ENCODE assay signal across 16 cellular contexts in genomic region chr10:77189056-77189455, GRCh38.
A peak's percentile ranks its signal among the peaks of the same experiment; 100 is the strongest.
DNase-seq lines count a peak whose midpoint lies in the region; ATAC-seq and TF ChIP-seq lines count a peak whose summit lies in the region.
"Had no signal": no experiment of that assay in that cellular context is flagged by ENCODE, and none has a peak within 500 bp of the region (broad histone marks: within the 10 kb centered on the region; RNA-seq: fewer than 3 reads in every experiment).

No MANE protein-coding gene starts in this region.

- H3K79me1 ChIP-seq in IMR-90 (ENCODE audit: low read depth in 1 of 2, low read length in 2 of 2) = no peaks in the 10 kb centered on the region

- no peaks in the 10 kb centered on the region for H4K20me1 ChIP-seq in IMR-90 (ENCODE audit: insufficient read depth, low read length)

- in situ Hi-C loops in IMR-90 (cut with MboI; ENCODE audit: low sequenced_read_pairs) = no loop called here

- H3K36me3 ChIP-seq in IMR-90 (ENCODE audit: control insufficient read depth, insufficient read depth, low read length) (no peaks in the 10 kb centered on the region), WERI-Rb-1 (no peaks in the 10 kb centered on the region), sigmoid colon (no peaks in the 10 kb centered on the region)

- H2AK5ac ChIP-seq in IMR-90 (ENCODE audit: low read depth, low read length) = no peak overlapping the region

- DNase-seq in D341Med (ENCODE audit: low spot score) (peak; percentile 70), IMR-90 (no peak), WERI-Rb-1 (peak; percentile 78), sigmoid colon (no peak)
- no peak for DNase-seq in stimulated activated CD4-positive, alpha-beta T cell treated with anti-CD3 and anti-CD28 coated beads, Interleukin-1b, Interleukin-23, amount 100 ng/mL, for 48 hours
- DNase-seq in stimulated activated naive CD4-positive, alpha-beta T cell treated with Interleukin-2 at 50 U/mL for 16 hours (lab: John Stamatoyannopoulos, UW) = no peak
- DNase-seq: CD8-positive, alpha-beta T cell; NCI-H1048; NCI-H2029 treated with DMSO at 0.1 percent for 48 hours; NCI-H774; SIG-M5; SW 1271 had no signal

- TF ChIP-seq EP300 in sigmoid colon (IDR thresholded peaks at IDR 0.05) = no peak

- no TSS peak for BruUV-seq in IMR-90 (replicated peaks; lab: Mats Ljungman, UMichigan)

- H2BK120ac ChIP-seq in IMR-90 (ENCODE audit: low read depth, low read length) = no peak overlapping the region

- CTCF ChIA-PET in IMR-90 (lab: Yijun Ruan, JAX) = no interaction called here

- no peak overlapping the region for H2BK5ac ChIP-seq in IMR-90 (ENCODE audit: low read depth, low read length, poor library complexity, severe bottlenecking)

- no peak overlapping the region for H2AK9ac ChIP-seq in IMR-90 (replicated peaks; ENCODE audit: low read depth, low read length, poor library complexity)

- no peak overlapping the region for H4K91ac ChIP-seq in IMR-90 (ENCODE audit: insufficient read depth, low read depth, low read length)

- H3K4me2 ChIP-seq in IMR-90 (ENCODE audit: low read depth, low read length) = no peak overlapping the region
- H3K4me2 ChIP-seq: GM23338 had no signal

- TF ChIP-seq POLR2A in IMR-90 (IDR thresholded peaks at IDR 0.05; ENCODE audit: low read depth, low read length) (no peak), sigmoid colon (IDR thresholded peaks at IDR 0.05) (no peak)

- H3K56ac ChIP-seq in IMR-90 (ENCODE audit: extremely low read depth, insufficient read depth, low read length) = no peak overlapping the region

- H2AFZ ChIP-seq in IMR-90 (replicated peaks; ENCODE audit: low read length, poor library complexity) = no peak overlapping the region
- H2AFZ ChIP-seq: GM23338 had no signal

- no peak overlapping the region for H3K23ac ChIP-seq in IMR-90 (ENCODE audit: low read depth, low read length)

- H3K4ac ChIP-seq in IMR-90 (ENCODE audit: low read depth, low read length) = no peak overlapping the region

- no peak for TF ChIP-seq RAD21 in IMR-90 (IDR thresholded peaks at IDR 0.05; ENCODE audit: low read length)

- no peak overlapping the region for H3K4me3 ChIP-seq in IMR-90 (ENCODE audit: insufficient read depth, low read depth, low read length)
- H3K4me3 ChIP-seq in WERI-Rb-1 (ENCODE audit: low read depth, low read length) = peak overlapping the region; percentile 5
- H3K4me3 ChIP-seq in sigmoid colon = no peak overlapping the region
- H3K4me3 ChIP-seq: GM23338, K562 had no signal

- no peak for ATAC-seq in IMR-90 (ENCODE audit: low read depth)
- ATAC-seq in GM18907 (IDR thresholded peaks at IDR 0.05; ENCODE audit: unreplicated experiment) = no peak
- ATAC-seq: CD8-positive, alpha-beta T cell; GM23338; K562 had no signal

- no peak overlapping the region for H2BK20ac ChIP-seq in IMR-90 (ENCODE audit: low read depth, low read length)

- no peaks in the 10 kb centered on the region; the same call in 1 of the 2 replicates for H3K9me1 ChIP-seq in IMR-90 (ENCODE audit: insufficient read depth, low read length)

- H4K5ac ChIP-seq in IMR-90 (ENCODE audit: low read depth, low read length) = no peak overlapping the region

- dilution Hi-C loops in IMR-90 (cut with HindIII; ENCODE audit: low sequenced_read_pairs, unreplicated experiment) = no loop called here

- H3K9me3 ChIP-seq in IMR-90 (ENCODE audit: control insufficient read depth, insufficient read depth, low read length) (no peaks in the 10 kb centered on the region), WERI-Rb-1 (ENCODE audit: severe bottlenecking) (no peaks in the 10 kb centered on the region), sigmoid colon (no peaks in the 10 kb centered on the region)

- H3K27me3 ChIP-seq in IMR-90 (ENCODE audit: control insufficient read depth, insufficient read depth, low read length) (no peaks in the 10 kb centered on the region), WERI-Rb-1 (ENCODE audit: insufficient read depth, low read depth, severe bottlenecking) (no peaks in the 10 kb centered on the region), sigmoid colon (no peaks in the 10 kb centered on the region)

- TF ChIP-seq CTCF in IMR-90 (conservative IDR thresholded peaks at IDR 0.05; ENCODE audit: low read depth, low read length) (no peak), WERI-Rb-1 (IDR thresholded peaks at IDR 0.05; ENCODE audit: low read depth, low read length) (no peak), sigmoid colon (IDR thresholded peaks at IDR 0.05) (no peak)

- H4K8ac ChIP-seq in IMR-90 (ENCODE audit: low read depth in 2 of 2, low read length in 2 of 2) = no peak overlapping the region

- H3K14ac ChIP-seq in IMR-90 (replicated peaks; ENCODE audit: low read depth, low read length) = peak overlapping the region; percentile 14; the same call in 1 of the 2 replicates

- H3K18ac ChIP-seq in IMR-90 (ENCODE audit: low read depth, low read length) = no peak overlapping the region

- no peak overlapping the region for H2BK15ac ChIP-seq in IMR-90 (ENCODE audit: low read depth, low read length)

- H3K9ac ChIP-seq in IMR-90 (ENCODE audit: low read depth, low read length) = no peak overlapping the region

- intact Hi-C loops in IMR-90 (cut with micrococcal nuclease) = no loop called here
- intact Hi-C loops in sigmoid colon (cut with DNase I) = no loop called here

- H3K4me1 ChIP-seq in IMR-90 (ENCODE audit: control insufficient read depth, insufficient read depth, low read length) = peaks cover 7% of the 10 kb centered on the region
- H3K4me1 ChIP-seq in sigmoid colon = peaks cover 0 to 71% (median 42%) of the 10 kb centered on the region in 4 donors

- POLR2A ChIA-PET in IMR-90 (lab: Charles Lee; ENCODE audit: unreplicated experiment) = no interaction called here

- H3K27ac ChIP-seq in IMR-90 (ENCODE audit: insufficient read depth, low read length) (no peak overlapping the region), WERI-Rb-1 (peak overlapping the region; percentile 63), sigmoid colon (peak overlapping the region; percentile 35 to 93 (median 75))
- H3K27ac ChIP-seq: HL-60 had no signal

- WGBS in IMR-90 (ENCODE audit: extremely low coverage in 2 of 2, insufficient read length in 1 of 2), 2 experiments = 100% methylated on average over 1 of the region's 3 CpGs; no CpG with 5 or more reads in 1 of the 2 experiments
- 90% methylated on average over 3 of the region's 3 CpGs for WGBS in sigmoid colon, 2 donors

TF ChIP-seq in IMR-90, 13 proteins besides CTCF, POLR2A, EP300 and RAD21:
- TF ChIP-seq CHD1 (IDR thresholded peaks at IDR 0.05; ENCODE audit: low read depth, low read length) = no peak
- TF ChIP-seq CEBPB (IDR thresholded peaks at IDR 0.05; ENCODE audit: low read depth, low read length) = no peak
- no peak for TF ChIP-seq RCOR1 (IDR thresholded peaks at IDR 0.05; ENCODE audit: insufficient replicate concordance, low read length)
- no peak for TF ChIP-seq USF2 (IDR thresholded peaks at IDR 0.05; ENCODE audit: low read depth, low read length)
- no peak for TF ChIP-seq RFX5 (IDR thresholded peaks at IDR 0.05; ENCODE audit: low read depth, low read length)

Comparison
In these comparisons a context has a peak if more than half of its experiments do, and no peak if none do; other contexts are left out.
1. DNase-seq: peak in D341Med (single experiment) and WERI-Rb-1 (single experiment); none in IMR-90 (single experiment), sigmoid colon (single experiment), stimulated activated CD4-positive, alpha-beta T cell treated with anti-CD3 and anti-CD28 coated beads, Interleukin-1b, Interleukin-23, amount 100 ng/mL, for 48 hours (single experiment) and stimulated activated naive CD4-positive, alpha-beta T cell treated with Interleukin-2 at 50 U/mL for 16 hours (single experiment).